Comparison of ENCODE assay signal across 7 cellular contexts in the genomic region with DNA sequence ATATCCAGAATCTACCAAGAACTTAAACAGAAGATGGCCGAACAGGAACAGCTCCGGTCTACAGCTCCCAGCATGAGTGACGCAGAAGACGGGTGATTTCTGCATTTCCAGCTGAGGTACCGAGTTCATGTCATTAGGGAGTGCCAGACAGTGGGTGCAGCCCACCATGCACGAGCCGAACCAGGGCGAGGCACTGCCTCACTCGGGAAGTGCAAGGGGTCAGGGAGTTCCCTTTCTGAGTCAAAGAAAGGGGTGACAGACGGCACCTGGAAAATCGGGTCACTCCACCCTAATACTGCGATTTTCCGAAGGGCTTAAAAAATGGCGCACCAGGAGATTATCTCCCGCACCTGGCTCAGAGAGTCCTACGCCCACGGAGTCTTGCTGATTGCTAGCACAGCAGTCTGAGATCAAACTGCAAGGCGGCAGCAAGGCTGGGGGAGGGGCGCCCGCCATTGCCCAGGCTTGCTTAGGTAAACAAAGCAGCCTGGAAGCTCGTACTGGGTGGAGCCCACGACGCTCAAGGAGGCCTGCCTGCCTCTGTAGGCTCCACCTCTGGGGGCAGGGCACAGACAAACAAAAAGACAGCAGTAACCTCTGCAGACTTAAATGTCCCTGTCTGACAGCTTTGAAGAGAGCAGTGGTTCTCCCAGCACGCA.
DNase-seq lines count a peak whose midpoint lies in the region; ATAC-seq and TF ChIP-seq lines count a peak whose summit lies in the region.
"Not testable (repeated sequence)": the region's sequence is repeated elsewhere in the genome, so short reads cannot be mapped to it uniquely, and the experiment has no call there.

No MANE protein-coding gene starts in this region.

- TF ChIP-seq CTCF in LNCaP clone FGC (IDR thresholded peaks at IDR 0.05; ENCODE audit: control insufficient read depth, extremely low read depth, insufficient read depth); endodermal cell (conservative IDR thresholded peaks at IDR 0.05); mucosa of descending colon (IDR thresholded peaks at IDR 0.05): not testable (repeated sequence)

- not testable (repeated sequence) for H3K9me3 ChIP-seq in endodermal cell (ENCODE audit: control insufficient read depth, low read length); mucosa of descending colon

- not testable (repeated sequence) for H3K27ac ChIP-seq in endodermal cell (ENCODE audit: low read depth, low read length)

- peak overlapping the region; percentile 95 for H3K27ac Mint-ChIP-seq in endodermal cell

- H3K9ac ChIP-seq in endodermal cell (ENCODE audit: extremely low read depth, low read length, poor library complexity, severe bottlenecking), result not testable (repeated sequence)

- H3K27me3 ChIP-seq in endodermal cell (ENCODE audit: control insufficient read depth, insufficient read depth, low read length, poor library complexity, severe bottlenecking), result not testable (repeated sequence)

- peak; percentile 95 for ATAC-seq in mucosa of descending colon

- H3K9me3 Mint-ChIP-seq in endodermal cell, result peaks cover 46% of the 10 kb centered on the region

- H3K4me3 ChIP-seq in LNCaP clone FGC (ENCODE audit: low read depth, low read length) (peak overlapping the region; percentile 50), mucosa of descending colon (peak overlapping the region; percentile 11)
- not testable (repeated sequence) for H3K4me3 ChIP-seq in endodermal cell (ENCODE audit: low read length)

- H3K36me3 Mint-ChIP-seq in endodermal cell (ENCODE audit: low read depth), result not testable (repeated sequence)

- not testable (repeated sequence) for H3K4me1 Mint-ChIP-seq in endodermal cell

- 72 to 88% methylated on average over 15 to 24 of the region's 24 CpGs for WGBS in endodermal cell (ENCODE audit: insufficient coverage in 1 of 2, insufficient read length in 1 of 2), 2 experiments

- H3K27me3 Mint-ChIP-seq in endodermal cell (ENCODE audit: insufficient read depth), result not testable (repeated sequence)

- in situ Hi-C loops in SK-MEL-5 (cut with HindIII; ENCODE audit: low pct_unique_long_range_greater_than_20kb, low sequenced_read_pairs), result not testable (repeated sequence)

- peak overlapping the region; percentile 69 for H3K4me3 Mint-ChIP-seq in endodermal cell

- intact Hi-C loops in mucosa of descending colon (cut with DNase I, micrococcal nuclease), result not testable (repeated sequence)

- DNase-seq in DMS79 treated with DMSO at 0.1 percent for 48 hours (lab: John Stamatoyannopoulos, UW) (peak; percentile 0), NCI-H2107 treated with DMSO at 0.1 percent for 48 hours (lab: John Stamatoyannopoulos, UW; ENCODE audit: unreplicated experiment) (peak; percentile 25), NCI-H748 (lab: John Stamatoyannopoulos, UW; ENCODE audit: unreplicated experiment) (peak; percentile 93), SK-MEL-5 (ENCODE audit: low read depth, low spot score) (peak; percentile 43), endodermal cell (peak; percentile 56), mucosa of descending colon (peak; percentile 71 to 80 (median 78))
- DNase-seq in LNCaP clone FGC (ENCODE audit: low read depth), result not testable (repeated sequence)

- H3K36me3 ChIP-seq in endodermal cell (ENCODE audit: control insufficient read depth, insufficient read depth, low read length); mucosa of descending colon (ENCODE audit: low read depth): not testable (repeated sequence)

- not testable (repeated sequence) for H3K4me1 ChIP-seq in endodermal cell (ENCODE audit: control insufficient read depth, insufficient read depth, low read length); mucosa of descending colon (ENCODE audit: low read depth)
